ENCODE assay signal across 8 cellular contexts in genomic region chr12:101759396-101760047, GRCh38. TPM values are rescaled to one million over a fixed set of nuclear protein-coding genes. Genes with fewer than 3 reads are reported as not detected.
DNase-seq lines count a peak whose midpoint lies in the region; ATAC-seq and TF ChIP-seq lines count a peak whose summit lies in the region.

No MANE protein-coding gene starts in this region.

- H3K4me3 ChIP-seq in WERI-Rb-1 (ENCODE audit: low read depth, low read length): no peak overlapping the region
- H3K4me3 ChIP-seq in upper lobe of left lung: no peak overlapping the region

- H3K36me3 ChIP-seq in WERI-Rb-1 (no peaks in the 10 kb centered on the region), upper lobe of left lung (peaks cover 2 to 59% (median 10%) of the 10 kb centered on the region in 4 donors)

- TF ChIP-seq EP300 in Ishikawa (IDR thresholded peaks at IDR 0.05; ENCODE audit: borderline replicate concordance) (no peak), upper lobe of left lung (IDR thresholded peaks at IDR 0.05) (no peak)

- H3K27me3 ChIP-seq in WERI-Rb-1 (ENCODE audit: insufficient read depth, low read depth, severe bottlenecking): no peaks in the 10 kb centered on the region
- no peaks in the 10 kb centered on the region for H3K27me3 ChIP-seq in upper lobe of left lung

- DNase-seq in SIG-M5 treated with dmso at 0.1 percent for 504 hours (lab: John Stamatoyannopoulos, UW; ENCODE audit: unreplicated experiment) (peak; percentile 24), SIG-M5 (lab: John Stamatoyannopoulos, UW) (no peak), WERI-Rb-1 (no peak), iPS-NIHi11 (ENCODE audit: low spot score) (peak; percentile 43), upper lobe of left lung (no peak), NCI-H2081 treated with DMSO at 0.1 percent for 48 hours (lab: John Stamatoyannopoulos, UW) (no peak)

- peak; percentile 44; the same call in 1 of the 2 replicates for TF ChIP-seq CTCF in WERI-Rb-1 (IDR thresholded peaks at IDR 0.05; ENCODE audit: low read depth, low read length)
- peak; percentile 53 to 71 (median 65) for TF ChIP-seq CTCF in upper lobe of left lung (IDR thresholded peaks at IDR 0.05)

- TF ChIP-seq POLR2A in upper lobe of left lung (IDR thresholded peaks at IDR 0.05): no peak

- 60 to 61% methylated on average over 5 of the region's 5 CpGs for WGBS in upper lobe of left lung, 2 donors

- H3K4me1 ChIP-seq in upper lobe of left lung: peaks cover 0 to 11% (median 0%) of the 10 kb centered on the region in 4 donors

- TF ChIP-seq RAD21 in Ishikawa (IDR thresholded peaks at IDR 0.05; ENCODE audit: low read depth): peak; percentile 71

- no peak overlapping the region for H3K27ac ChIP-seq in WERI-Rb-1
- H3K27ac ChIP-seq in upper lobe of left lung: no peak overlapping the region

- H3K9me3 ChIP-seq in WERI-Rb-1 (ENCODE audit: severe bottlenecking) (no peaks in the 10 kb centered on the region), upper lobe of left lung (no peaks in the 10 kb centered on the region)

- ATAC-seq in upper lobe of left lung (ENCODE audit: low FRiP score in 2 of 2) (peak in 1 of 2 donors; percentile 66), HG02870 (IDR thresholded peaks at IDR 0.05; ENCODE audit: unreplicated experiment) (no peak)

TF ChIP-seq in Ishikawa, 13 proteins besides CTCF, POLR2A, EP300 and RAD21:
- TF ChIP-seq, protein P1, sequence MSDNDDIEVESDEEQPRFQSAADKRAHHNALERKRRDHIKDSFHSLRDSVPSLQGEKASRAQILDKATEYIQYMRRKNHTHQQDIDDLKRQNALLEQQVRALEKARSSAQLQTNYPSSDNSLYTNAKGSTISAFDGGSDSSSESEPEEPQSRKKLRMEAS (IDR thresholded peaks at IDR 0.05): no peak
- TF ChIP-seq EGR1 (IDR thresholded peaks at IDR 0.05) (no peak), REST (IDR thresholded peaks at IDR 0.05; ENCODE audit: low read depth) (no peak), TAF1 (IDR thresholded peaks at IDR 0.05; ENCODE audit: low read depth) (no peak), NFIC (IDR thresholded peaks at IDR 0.05) (no peak), TCF12 (IDR thresholded peaks at IDR 0.05; ENCODE audit: low read depth) (no peak), TEAD4 (IDR thresholded peaks at IDR 0.05) (peak; percentile 22; the same call in 1 of the 2 replicates), USF1 (IDR thresholded peaks at IDR 0.05) (no peak)

RNA-seq across cellular contexts. Expression of gene SYCP3, which starts 20.3 kb away (rescaled TPM):
- 1 to 10 TPM in 1 of 6 donors, under 1 TPM in 2, not detected in 3; 0.13 to 1.3 (median 0.30) TPM for total RNA-seq in upper lobe of left lung

Comparison
In these comparisons a context has a peak if more than half of its experiments do, and no peak if none do; other contexts are left out.
1. DNase-seq: peak in SIG-M5 treated with dmso at 0.1 percent for 504 hours (single experiment) and iPS-NIHi11 (single experiment); none in SIG-M5 (single experiment), WERI-Rb-1 (single experiment), upper lobe of left lung (0 of 2) and NCI-H2081 treated with DMSO at 0.1 percent for 48 hours (single experiment).